Comparison of ENCODE assay signal across 12 cellular contexts in the genomic region with DNA sequence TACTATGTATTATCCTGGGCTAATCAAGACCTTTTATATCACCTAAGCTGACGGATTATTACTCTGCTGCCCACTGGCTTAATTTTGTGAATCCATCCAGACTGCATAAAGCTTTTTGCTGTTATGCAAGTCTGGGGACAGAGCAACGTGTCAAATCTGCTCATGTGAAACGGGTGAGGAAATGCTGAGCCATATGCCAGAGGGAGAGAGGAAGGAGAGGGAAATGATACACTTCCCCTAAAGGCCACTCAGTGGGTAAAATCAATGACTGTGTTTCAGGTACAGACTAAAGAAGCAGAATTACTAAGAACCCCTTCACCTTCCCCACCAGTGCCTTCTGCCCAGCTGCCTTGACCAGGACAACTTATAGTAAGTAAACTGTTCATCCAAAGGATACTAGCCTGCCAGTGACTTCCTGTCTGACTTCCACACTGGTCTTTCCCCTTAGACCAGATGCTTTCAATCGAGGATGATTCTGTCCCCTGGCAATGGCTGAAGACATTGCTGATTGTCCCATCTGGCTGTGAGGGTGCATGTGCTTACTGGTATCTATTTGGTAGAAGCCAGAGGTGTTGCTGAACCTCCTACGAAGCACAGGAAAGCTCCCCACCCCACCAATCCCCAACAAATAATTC. TPM values are rescaled to one million over a fixed set of nuclear protein-coding genes. Genes with fewer than 3 reads are reported as not detected.
DNase-seq lines count a peak whose midpoint lies in the region; ATAC-seq, FAIRE-seq and TF ChIP-seq lines count a peak whose summit lies in the region.
"Had no signal": no experiment of that assay in that cellular context is flagged by ENCODE, and none has a peak within 500 bp of the region (broad histone marks: within the 10 kb centered on the region; RNA-seq: fewer than 3 reads in every experiment).

No MANE protein-coding gene starts in this region.

- no peaks in the 10 kb centered on the region for H3K27me3 Mint-ChIP-seq in activated CD4-positive, alpha-beta memory T cell treated with anti-CD3 and anti-CD28 coated beads, Interleukin-2, amount 10 ng/mL, durations not matched to agents 7 days and 5 days
- H3K27me3 Mint-ChIP-seq: brain had no signal

- H3K4me1 Mint-ChIP-seq in activated CD4-positive, alpha-beta memory T cell treated with anti-CD3 and anti-CD28 coated beads, Interleukin-2, amount 10 ng/mL, durations not matched to agents 7 days and 5 days = peaks cover 28% of the 10 kb centered on the region
- H3K4me1 Mint-ChIP-seq: brain had no signal

- H3K36me3 Mint-ChIP-seq in activated CD4-positive, alpha-beta memory T cell treated with anti-CD3 and anti-CD28 coated beads, Interleukin-2, amount 10 ng/mL, durations not matched to agents 7 days and 5 days (ENCODE audit: low read depth) = peaks cover 88% of the 10 kb centered on the region

- peak; percentile 23 to 42 for ATAC-seq in lower lobe of right lung
- no peak for ATAC-seq in GM18520 (IDR thresholded peaks at IDR 0.05; ENCODE audit: unreplicated experiment)

- H3K36me3 ChIP-seq in lower lobe of right lung = peaks cover 97% of the 10 kb centered on the region

- FAIRE-seq in D721Med (lab: Jason Lieb, UNC) = peak; percentile 32

- no peaks in the 10 kb centered on the region for H3K27me3 ChIP-seq in lower lobe of right lung (ENCODE audit: low read depth)
- H3K27me3 ChIP-seq: esophagus squamous epithelium had no signal

- CTCF ChIA-PET in activated CD4-positive, alpha-beta memory T cell treated with anti-CD3 and anti-CD28 coated beads, Interleukin-2, amount 10 ng/mL, durations not matched to agents 7 days and 5 days (lab: Charles Lee) = no interaction called here

- intact Hi-C loops in lower lobe of right lung (cut with DNase I) = no loop called here

- POLR2A ChIA-PET in activated CD4-positive, alpha-beta memory T cell treated with anti-CD3 and anti-CD28 coated beads, Interleukin-2, amount 10 ng/mL, durations not matched to agents 7 days and 5 days (lab: Charles Lee) = interaction anchor here (1.6 kb wide), 1 partner anchor 16 kb away, joined by 5 read pairs; no protein-coding TSS in a partner anchor

- no peak overlapping the region for H3K4me3 Mint-ChIP-seq in activated CD4-positive, alpha-beta memory T cell treated with anti-CD3 and anti-CD28 coated beads, Interleukin-2, amount 10 ng/mL, durations not matched to agents 7 days and 5 days
- H3K4me3 Mint-ChIP-seq: brain had no signal

- no peak overlapping the region for H3K4me3 ChIP-seq in lower lobe of right lung
- H3K4me3 ChIP-seq: esophagus squamous epithelium had no signal

- no peaks in the 10 kb centered on the region for H3K9me3 ChIP-seq in lower lobe of right lung
- H3K9me3 ChIP-seq: esophagus squamous epithelium had no signal

- H3K4me1 ChIP-seq in lower lobe of right lung = peaks cover 38% of the 10 kb centered on the region

- peak overlapping the region; percentile 49 for H3K27ac Mint-ChIP-seq in activated CD4-positive, alpha-beta memory T cell treated with anti-CD3 and anti-CD28 coated beads, Interleukin-2, amount 10 ng/mL, durations not matched to agents 7 days and 5 days
- H3K27ac Mint-ChIP-seq: brain had no signal

- H3K27ac ChIP-seq in lower lobe of right lung = no peak overlapping the region
- H3K27ac ChIP-seq: C4-2B had no signal

- in situ Hi-C loops in GM13976 (cut with MboI; ENCODE audit: low sequenced_read_pairs, unreplicated experiment) = no loop called here

- no peaks in the 10 kb centered on the region for H3K9me3 Mint-ChIP-seq in activated CD4-positive, alpha-beta memory T cell treated with anti-CD3 and anti-CD28 coated beads, Interleukin-2, amount 10 ng/mL, durations not matched to agents 7 days and 5 days
- H3K9me3 Mint-ChIP-seq: brain had no signal

- peak; percentile 28 for DNase-seq in Ammon's horn (ENCODE audit: low spot score)
- DNase-seq in D721Med (ENCODE audit: insufficient read length, low spot score) = no peak
- DNase-seq in activated CD4-positive, alpha-beta memory T cell treated with anti-CD3 and anti-CD28 coated beads, Interleukin-2, amount 10 ng/mL, durations not matched to agents 7 days and 5 days = no peak
- DNase-seq in lower lobe of right lung = no peak
- DNase-seq in GM13976 (ENCODE audit: low spot score) = no peak
- DNase-seq in DMS 273 (lab: John Stamatoyannopoulos, UW; ENCODE audit: unreplicated experiment) = no peak
- no peak for DNase-seq in SHP77 treated with DMSO at 0.1 percent for 48 hours (lab: John Stamatoyannopoulos, UW)
- DNase-seq: esophagus squamous epithelium, NCI-H187 treated with DMSO at 0.1 percent for 48 hours had no signal

- TF ChIP-seq CTCF in D721Med (IDR thresholded peaks at IDR 0.05; ENCODE audit: insufficient read depth, missing control alignments) (no peak), lower lobe of right lung (IDR thresholded peaks at IDR 0.05) (no peak), GM13976 (IDR thresholded peaks at IDR 0.05; ENCODE audit: borderline replicate concordance, control extremely low read depth, extremely low read depth, insufficient read depth, missing control alignments) (no peak)

RNA-seq across cellular contexts. Expression of a gene that starts 43.0 kb away (rescaled TPM):
- 100 to 1,000 TPM; 540 to 547 TPM for total RNA-seq in activated CD4-positive, alpha-beta memory T cell treated with anti-CD3 and anti-CD28 coated beads, Interleukin-2, amount 10 ng/mL, durations not matched to agents 7 days and 5 days
- total RNA-seq in lower lobe of right lung = 103 TPM
